Comparison of ENCODE assay signal across 9 cellular contexts in the genomic region with DNA sequence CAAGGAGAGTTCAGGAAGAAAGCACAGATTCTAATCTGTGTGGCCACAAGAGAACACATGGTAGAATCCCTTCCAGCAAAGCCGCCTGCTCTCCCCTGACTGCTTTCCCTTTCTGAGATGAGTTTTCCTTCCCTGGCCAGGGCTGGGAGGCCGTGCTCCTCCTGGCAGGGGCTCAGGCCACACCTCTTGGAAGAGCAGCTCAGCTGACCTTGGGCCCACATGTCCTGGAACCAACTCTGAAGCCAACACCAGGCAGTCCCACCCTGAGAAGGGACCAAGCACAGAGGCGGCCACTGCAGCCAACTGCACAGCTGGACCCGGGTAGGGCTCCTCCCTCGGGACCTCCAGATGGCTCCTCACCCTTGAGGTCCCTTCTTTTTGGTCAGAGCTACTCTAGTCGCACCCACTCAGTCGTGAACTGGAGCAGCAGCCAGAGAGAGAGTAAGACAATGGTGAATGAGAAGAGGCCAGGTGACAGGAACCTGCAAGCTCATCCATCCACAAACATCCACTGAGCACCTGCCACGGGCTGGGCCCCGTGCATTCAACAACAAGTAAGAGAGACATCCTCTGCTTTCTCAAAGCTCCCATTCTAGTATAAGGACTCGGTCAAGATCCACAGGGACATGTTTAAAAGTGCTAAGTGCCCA. TPM values are rescaled to one million over a fixed set of nuclear protein-coding genes. Genes with fewer than 3 reads are reported as not detected.
DNase-seq lines count a peak whose midpoint lies in the region; ATAC-seq and TF ChIP-seq lines count a peak whose summit lies in the region.
"Had no signal": no experiment of that assay in that cellular context is flagged by ENCODE, and none has a peak within 500 bp of the region (broad histone marks: within the 10 kb centered on the region; RNA-seq: fewer than 3 reads in every experiment).

No MANE protein-coding gene starts in this region.

- H3K9me3 Mint-ChIP-seq in immature natural killer cell (no peaks in the 10 kb centered on the region), HFFc6 (no peaks in the 10 kb centered on the region)
- no peaks in the 10 kb centered on the region for H3K9me3 Mint-ChIP-seq in stimulated activated effector memory CD8-positive, alpha-beta T cell treated with anti-CD3 and anti-CD28 coated beads, Interleukin-12 subunit alpha, Interleukin-12 subunit beta, amount 100 ng/mL, for 72 hours

- peak overlapping the region; percentile 9 for H3K27ac ChIP-seq in adipose tissue (ENCODE audit: low read depth, low read length)

- peak overlapping the region; percentile 93 to 99 (median 98) for H3K27ac Mint-ChIP-seq in immature natural killer cell
- peak overlapping the region; percentile 99 for H3K27ac Mint-ChIP-seq in stimulated activated effector memory CD8-positive, alpha-beta T cell treated with anti-CD3 and anti-CD28 coated beads, Interleukin-12 subunit alpha, Interleukin-12 subunit beta, amount 100 ng/mL, for 72 hours
- H3K27ac Mint-ChIP-seq in HFFc6 = no peak overlapping the region

- H3K4me1 Mint-ChIP-seq in immature natural killer cell (peaks cover 100% of the 10 kb centered on the region in 2 donors), HFFc6 (ENCODE audit: low read depth) (peaks cover 8% of the 10 kb centered on the region)
- peaks cover 98% of the 10 kb centered on the region for H3K4me1 Mint-ChIP-seq in stimulated activated effector memory CD8-positive, alpha-beta T cell treated with anti-CD3 and anti-CD28 coated beads, Interleukin-12 subunit alpha, Interleukin-12 subunit beta, amount 100 ng/mL, for 72 hours

- peaks cover 9 to 16% (median 11%) of the 10 kb centered on the region in 3 donors for H3K27me3 Mint-ChIP-seq in immature natural killer cell (ENCODE audit: low read depth in 3 of 3)
- peaks cover 1% of the 10 kb centered on the region for H3K27me3 Mint-ChIP-seq in HFFc6 (ENCODE audit: insufficient read depth)

- TF ChIP-seq CTCF in HFFc6 (IDR thresholded peaks at IDR 0.05) = no peak

- H3K36me3 Mint-ChIP-seq in immature natural killer cell (peaks cover 0 to 36% (median 28%) of the 10 kb centered on the region in 3 donors), HFFc6 (ENCODE audit: low read depth) (no peaks in the 10 kb centered on the region)
- H3K36me3 Mint-ChIP-seq in stimulated activated effector memory CD8-positive, alpha-beta T cell treated with anti-CD3 and anti-CD28 coated beads, Interleukin-12 subunit alpha, Interleukin-12 subunit beta, amount 100 ng/mL, for 72 hours = peaks cover 82% of the 10 kb centered on the region

- peak; percentile 86 for DNase-seq in NCI-H146 (lab: John Stamatoyannopoulos, UW)
- DNase-seq in immature natural killer cell = no peak
- no peak for DNase-seq in stimulated activated effector memory CD8-positive, alpha-beta T cell treated with anti-CD3 and anti-CD28 coated beads, Interleukin-12 subunit alpha, Interleukin-12 subunit beta, amount 100 ng/mL, for 72 hours (ENCODE audit: low spot score in 2 of 2)
- no peak for DNase-seq in NCI-H774 (lab: John Stamatoyannopoulos, UW)
- DNase-seq in SK-N-DZ (ENCODE audit: low spot score) = no peak
- DNase-seq in HFFc6 = no peak
- DNase-seq in stimulated activated CD4-positive, alpha-beta T cell treated with anti-CD3 and anti-CD28 coated beads, Interleukin-1b, Interleukin-23, amount 100 ng/mL, for 48 hours = no peak
- DNase-seq: stimulated activated CD4-positive, alpha-beta T cell treated with anti-CD3 and anti-CD28 coated beads, Interleukin-4, amount 100 ng/mL, for 1 hour had no signal

- H3K4me3 Mint-ChIP-seq in immature natural killer cell = peak overlapping the region in 4 of 5 donors; percentile 50 to 79 (median 74)
- H3K4me3 Mint-ChIP-seq in stimulated activated effector memory CD8-positive, alpha-beta T cell treated with anti-CD3 and anti-CD28 coated beads, Interleukin-12 subunit alpha, Interleukin-12 subunit beta, amount 100 ng/mL, for 72 hours = peak overlapping the region; percentile 72
- H3K4me3 Mint-ChIP-seq in HFFc6 = no peak overlapping the region

- no peak for ATAC-seq in stimulated activated effector memory CD8-positive, alpha-beta T cell treated with anti-CD3 and anti-CD28 coated beads, Interleukin-12 subunit alpha, Interleukin-12 subunit beta, amount 100 ng/mL, for 72 hours

- WGBS in adipose tissue, 3 donors = 40 to 50% (median 44%) methylated on average over 10 of the region's 10 CpGs

RNA-seq across cellular contexts. Expression of a gene that starts 40.3 kb away (rescaled TPM):
- polyA plus RNA-seq in adipose tissue (10 to 100 TPM in 1 of 3 donors, 1 to 10 TPM in 2; 7.1 to 12.8 (median 9.8) TPM), immature natural killer cell (10 to 100 TPM; 12.1 to 62.1 (median 23.8) TPM)
- polyA plus RNA-seq in SK-N-DZ (2014; cell fraction: cytosol; rRNA removed) = 17.1 and 21.9 TPM in 2 replicates
- polyA plus RNA-seq in SK-N-DZ (2014; cell fraction: nucleus; rRNA removed) = 15.9 and 19.3 TPM in 2 replicates
- total RNA-seq in HFFc6 (2021; fragmentation: NEBNext Ultra II Directional; extraction: Animal tissue kit (Norgen Biotek cat#: 25700)) = 10 to 100 TPM in 5 of 6 experiments, 1 to 10 TPM in 1; 9.3 to 10.6 (median 10.4) TPM
